8 cellular contexts compared by ENCODE assay signal in the genomic region with DNA sequence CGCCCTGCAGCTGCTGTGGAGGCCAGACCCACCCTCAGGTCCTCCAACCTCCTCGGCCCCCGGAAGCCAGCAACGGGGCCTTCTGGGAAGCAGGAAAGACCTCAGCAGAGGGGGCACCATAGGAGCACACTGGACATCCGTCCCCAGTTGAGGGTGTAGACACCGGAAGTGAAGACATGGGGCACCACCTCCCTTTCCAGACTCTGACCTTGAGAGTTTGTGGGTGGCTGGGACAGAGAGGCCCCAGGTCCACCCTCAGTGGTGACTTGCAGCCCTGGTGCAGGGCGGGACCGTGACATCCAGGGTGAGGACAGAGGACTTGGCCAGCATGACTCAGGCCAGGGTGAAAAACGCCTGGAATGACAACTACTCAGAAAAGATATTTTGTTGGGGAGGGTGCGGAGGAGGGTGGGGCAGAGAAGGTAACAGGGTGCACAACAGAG. TPM values are rescaled to one million over a fixed set of nuclear protein-coding genes. Genes with fewer than 3 reads are reported as not detected.
DNase-seq lines count a peak whose midpoint lies in the region; ATAC-seq and TF ChIP-seq lines count a peak whose summit lies in the region.

No MANE protein-coding gene starts in this region.

- no peaks in the 10 kb centered on the region for H4K20me1 ChIP-seq in HCT116 (ENCODE audit: insufficient read depth)

- H3K4me1 Mint-ChIP-seq in activated CD8-positive, alpha-beta T cell treated with anti-CD3 and anti-CD28 coated beads for 36 hours (ENCODE audit: low read depth): peaks cover 25% of the 10 kb centered on the region

- no peak for TF ChIP-seq POLR2A in HCT116 (IDR thresholded peaks at IDR 0.05; ENCODE audit: borderline replicate concordance, extremely low read depth, insufficient read depth, insufficient read length)

- peaks cover 23% of the 10 kb centered on the region; the same call in 1 of the 2 replicates for H3K79me2 ChIP-seq in HCT116 (ENCODE audit: insufficient read depth, low read length)

- CTCF ChIA-PET in HCT116 (lab: Charles Lee): interaction anchor here (1.0 to 1.3 kb wide), 4 partner anchors 8 to 88 kb away, joined by 3 to 9 read pairs (median 4); no protein-coding TSS in a partner anchor
- CTCF ChIA-PET in activated CD8-positive, alpha-beta T cell treated with anti-CD3 and anti-CD28 coated beads for 36 hours (lab: Charles Lee): interaction anchor here (1.0 kb wide), 2 partner anchors 13 to 18 kb away, joined by 3 to 5 read pairs; no protein-coding TSS in a partner anchor

- no TSS peak for BruUV-seq in HCT116 (replicated peaks; lab: Mats Ljungman, UMichigan)

- TF ChIP-seq CTCF in HCT116 (IDR thresholded peaks at IDR 0.05 in 2 of 3, conservative IDR thresholded peaks at IDR 0.05 in 1 of 3; ENCODE audit: borderline replicate concordance in 1 of 3, insufficient read depth in 1 of 3, low read depth in 2 of 3, low read length in 2 of 3): no peak
- no peak for TF ChIP-seq CTCF in activated CD8-positive, alpha-beta T cell treated with anti-CD3 and anti-CD28 coated beads for 36 hours (IDR thresholded peaks at IDR 0.05)

- no peaks in the 10 kb centered on the region for H3K9me3 ChIP-seq in HCT116 (ENCODE audit: control insufficient read depth in 1 of 2, insufficient read depth in 1 of 2, low read depth in 1 of 2, low read length in 2 of 2)

- POLR2A ChIA-PET in HCT116 (lab: Charles Lee): interaction anchor here (1.3 kb wide), 1 partner anchor 40 kb away, joined by 5 read pairs; no protein-coding TSS in a partner anchor
- POLR2A ChIA-PET in activated CD8-positive, alpha-beta T cell treated with anti-CD3 and anti-CD28 coated beads for 36 hours (lab: Charles Lee): no interaction called here

- no peaks in the 10 kb centered on the region for H3K9me2 ChIP-seq in HCT116 (ENCODE audit: insufficient read depth)

- H3K4me3 ChIP-seq in HCT116 (replicated peaks in 1 of 2; ENCODE audit: low read depth in 1 of 2, low read length in 2 of 2): peak overlapping the region; percentile 41 to 54
- H3K4me3 ChIP-seq in rectal smooth muscle tissue (ENCODE audit: low read length): no peak overlapping the region

- TF ChIP-seq RAD21 in HCT116 (IDR thresholded peaks at IDR 0.05; ENCODE audit: low read depth): no peak

- intact Hi-C loops in HCT116 (cut with micrococcal nuclease) (no loop called here), cardiac septum (cut with DNase I) (loop anchor here (5.0 kb wide), 1 partner anchor 49 kb away; no protein-coding TSS in a partner anchor)
- intact Hi-C loops in activated CD8-positive, alpha-beta T cell treated with anti-CD3 and anti-CD28 coated beads for 36 hours (cut with micrococcal nuclease): no loop called here

- peak overlapping the region; percentile 97 for H3K4me2 ChIP-seq in HCT116 (ENCODE audit: low read length)

- no peaks in the 10 kb centered on the region for H3K27me3 ChIP-seq in HCT116 (ENCODE audit: insufficient read depth, low read length)
- H3K27me3 ChIP-seq in rectal smooth muscle tissue (ENCODE audit: control insufficient read depth, insufficient read depth, low read length): no peaks in the 10 kb centered on the region

- H3K36me3 ChIP-seq in HCT116 (ENCODE audit: control insufficient read depth in 1 of 2, insufficient read depth in 2 of 2, low read length in 2 of 2): no peaks in the 10 kb centered on the region
- no peaks in the 10 kb centered on the region for H3K36me3 ChIP-seq in rectal smooth muscle tissue (ENCODE audit: control insufficient read depth, insufficient read depth, low read length)

- no peaks in the 10 kb centered on the region for H3K9me3 Mint-ChIP-seq in activated CD8-positive, alpha-beta T cell treated with anti-CD3 and anti-CD28 coated beads for 36 hours

- no peaks in the 10 kb centered on the region for H3K36me3 Mint-ChIP-seq in activated CD8-positive, alpha-beta T cell treated with anti-CD3 and anti-CD28 coated beads for 36 hours (ENCODE audit: low read depth)

- H3K4me3 Mint-ChIP-seq in activated CD8-positive, alpha-beta T cell treated with anti-CD3 and anti-CD28 coated beads for 36 hours: peak overlapping the region; percentile 33

- H3K27ac Mint-ChIP-seq in activated CD8-positive, alpha-beta T cell treated with anti-CD3 and anti-CD28 coated beads for 36 hours: peak overlapping the region; percentile 80

- H3K27me3 Mint-ChIP-seq in activated CD8-positive, alpha-beta T cell treated with anti-CD3 and anti-CD28 coated beads for 36 hours: peaks cover 2% of the 10 kb centered on the region

- H3K9ac ChIP-seq in HCT116 (ENCODE audit: low read length) (peak overlapping the region; percentile 82), rectal smooth muscle tissue (ENCODE audit: low read length) (no peak overlapping the region)

- peak; percentile 71 for DNase-seq in HCT116 (ENCODE audit: low read depth, low spot score)
- peak; percentile 20 for DNase-seq in activated CD8-positive, alpha-beta T cell treated with anti-CD3 and anti-CD28 coated beads for 36 hours
- peak; percentile 91 for DNase-seq in cardiac septum (ENCODE audit: low spot score)
- no peak for DNase-seq in NCI-H446 treated with DMSO at 0.1 percent for 48 hours (lab: John Stamatoyannopoulos, UW)

- H3K27ac ChIP-seq in HCT116 (ENCODE audit: low read depth, low read length) (peak overlapping the region; percentile 95), rectal smooth muscle tissue (ENCODE audit: low read depth, low read length) (peak overlapping the region; percentile 66)

- RAD21 ChIA-PET in HCT116 (lab: Charles Lee; ENCODE audit: low non-redundant PET in 1 of 2, low total read pairs in 2 of 2, uncharacterized antibody in 2 of 2, unreplicated experiment in 2 of 2): interaction anchor here (0.6 to 1.2 kb wide), 2 partner anchors 15 to 88 kb away, joined by 3 read pairs; no protein-coding TSS in a partner anchor

- peaks cover 48 to 82% of the 10 kb centered on the region in 2 experiments for H3K4me1 ChIP-seq in HCT116 (ENCODE audit: control insufficient read depth in 1 of 2, insufficient read depth in 2 of 2, low read length in 2 of 2)
- H3K4me1 ChIP-seq in rectal smooth muscle tissue (ENCODE audit: control insufficient read depth, insufficient read depth, low read length): peaks cover 43% of the 10 kb centered on the region

- H2AFZ ChIP-seq in HCT116 (ENCODE audit: low read depth, low read length, poor library complexity, severe bottlenecking): no peak overlapping the region

- ATAC-seq in HCT116 (peak; percentile 70), GM21619 (IDR thresholded peaks at IDR 0.05; ENCODE audit: unreplicated experiment) (no peak), GM21526 (IDR thresholded peaks at IDR 0.05; ENCODE audit: low FRiP score, unreplicated experiment) (no peak), HG02852 (IDR thresholded peaks at IDR 0.05; ENCODE audit: unreplicated experiment) (no peak)
- ATAC-seq in activated CD8-positive, alpha-beta T cell treated with anti-CD3 and anti-CD28 coated beads for 36 hours: peak; percentile 14

TF ChIP-seq in HCT116, 20 proteins besides CTCF, POLR2A, EP300 and RAD21 (continues in another document):
- TF ChIP-seq SP1 (IDR thresholded peaks at IDR 0.05; ENCODE audit: low read depth): peak; percentile 75
- TF ChIP-seq, protein P1, sequence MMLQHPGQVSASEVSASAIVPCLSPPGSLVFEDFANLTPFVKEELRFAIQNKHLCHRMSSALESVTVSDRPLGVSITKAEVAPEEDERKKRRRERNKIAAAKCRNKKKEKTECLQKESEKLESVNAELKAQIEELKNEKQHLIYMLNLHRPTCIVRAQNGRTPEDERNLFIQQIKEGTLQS (IDR thresholded peaks at IDR 0.05): no peak
- TF ChIP-seq EGR1 (IDR thresholded peaks at IDR 0.05; ENCODE audit: low read depth): no peak
- TF ChIP-seq CBX3 (IDR thresholded peaks at IDR 0.05; ENCODE audit: low read depth): no peak
- no peak for TF ChIP-seq EZH2 (IDR thresholded peaks at IDR 0.05)
- TF ChIP-seq JUND (IDR thresholded peaks at IDR 0.05): peak; percentile 69; the same call in 1 of the 2 replicates
- TF ChIP-seq, protein P2, sequence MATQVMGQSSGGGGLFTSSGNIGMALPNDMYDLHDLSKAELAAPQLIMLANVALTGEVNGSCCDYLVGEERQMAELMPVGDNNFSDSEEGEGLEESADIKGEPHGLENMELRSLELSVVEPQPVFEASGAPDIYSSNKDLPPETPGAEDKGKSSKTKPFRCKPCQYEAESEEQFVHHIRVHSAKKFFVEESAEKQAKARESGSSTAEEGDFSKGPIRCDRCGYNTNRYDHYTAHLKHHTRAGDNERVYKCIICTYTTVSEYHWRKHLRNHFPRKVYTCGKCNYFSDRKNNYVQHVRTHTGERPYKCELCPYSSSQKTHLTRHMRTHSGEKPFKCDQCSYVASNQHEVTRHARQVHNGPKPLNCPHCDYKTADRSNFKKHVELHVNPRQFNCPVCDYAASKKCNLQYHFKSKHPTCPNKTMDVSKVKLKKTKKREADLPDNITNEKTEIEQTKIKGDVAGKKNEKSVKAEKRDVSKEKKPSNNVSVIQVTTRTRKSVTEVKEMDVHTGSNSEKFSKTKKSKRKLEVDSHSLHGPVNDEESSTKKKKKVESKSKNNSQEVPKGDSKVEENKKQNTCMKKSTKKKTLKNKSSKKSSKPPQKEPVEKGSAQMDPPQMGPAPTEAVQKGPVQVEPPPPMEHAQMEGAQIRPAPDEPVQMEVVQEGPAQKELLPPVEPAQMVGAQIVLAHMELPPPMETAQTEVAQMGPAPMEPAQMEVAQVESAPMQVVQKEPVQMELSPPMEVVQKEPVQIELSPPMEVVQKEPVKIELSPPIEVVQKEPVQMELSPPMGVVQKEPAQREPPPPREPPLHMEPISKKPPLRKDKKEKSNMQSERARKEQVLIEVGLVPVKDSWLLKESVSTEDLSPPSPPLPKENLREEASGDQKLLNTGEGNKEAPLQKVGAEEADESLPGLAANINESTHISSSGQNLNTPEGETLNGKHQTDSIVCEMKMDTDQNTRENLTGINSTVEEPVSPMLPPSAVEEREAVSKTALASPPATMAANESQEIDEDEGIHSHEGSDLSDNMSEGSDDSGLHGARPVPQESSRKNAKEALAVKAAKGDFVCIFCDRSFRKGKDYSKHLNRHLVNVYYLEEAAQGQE (IDR thresholded peaks at IDR 0.05; ENCODE audit: low read depth): no peak
- TF ChIP-seq ZNF274 (IDR thresholded peaks at IDR 0.05; ENCODE audit: low read depth, low read length): no peak
- no peak; the same call in 1 of the 2 replicates for TF ChIP-seq SIN3A (IDR thresholded peaks at IDR 0.05; ENCODE audit: low read depth)
- no peak for TF ChIP-seq EZH2phosphoT487 (IDR thresholded peaks at IDR 0.05; ENCODE audit: borderline replicate concordance)

RNA-seq across cellular contexts. Expression of a gene that starts 19.9 kb away (rescaled TPM):
- total RNA-seq in HCT116 (2021; ENCODE audit: unreplicated experiment): 1.9 TPM
- 0.13 and 0.22 TPM in 2 replicates for polyA plus RNA-seq in HCT116 (2012)
- total RNA-seq in activated CD8-positive, alpha-beta T cell treated with anti-CD3 and anti-CD28 coated beads for 36 hours: under 1 TPM in 1 of 2 experiments, not detected in 1; 0.18 TPM
- 1.6 TPM for total RNA-seq in cardiac septum

RNA-seq across cellular contexts. Expression of a gene that starts 42.1 kb away (rescaled TPM):
- total RNA-seq in HCT116 (2021; ENCODE audit: unreplicated experiment): 64.8 TPM
- 42.7 and 52.9 TPM in 2 replicates for polyA plus RNA-seq in HCT116 (2012)
- 1 to 10 TPM; 2.4 to 2.5 TPM for total RNA-seq in activated CD8-positive, alpha-beta T cell treated with anti-CD3 and anti-CD28 coated beads for 36 hours
- total RNA-seq in cardiac septum: 95.5 TPM

RNA-seq across cellular contexts. Expression of a gene that starts 42.5 kb away (rescaled TPM):
- total RNA-seq in HCT116 (2021; ENCODE audit: unreplicated experiment) (104 TPM), cardiac septum (19.5 TPM)
- polyA plus RNA-seq in HCT116 (2012): 61.4 and 63.6 TPM in 2 replicates
- total RNA-seq in activated CD8-positive, alpha-beta T cell treated with anti-CD3 and anti-CD28 coated beads for 36 hours: 10 to 100 TPM; 86.3 to 93.2 TPM

Comparison
In these comparisons a context has a peak if more than half of its experiments do, and no peak if none do; other contexts are left out.
1. ATAC-seq: peak in HCT116 (single experiment) and activated CD8-positive, alpha-beta T cell treated with anti-CD3 and anti-CD28 coated beads for 36 hours (single experiment); none in GM21619 (single experiment), GM21526 (single experiment) and HG02852 (single experiment).
2. RNA of a gene that starts 42.1 kb away (total RNA-seq): 95.5 TPM in cardiac septum (single experiment) and 64.8 TPM in HCT116 (single experiment); 2.4 to 2.5 TPM in activated CD8-positive, alpha-beta T cell treated with anti-CD3 and anti-CD28 coated beads for 36 hours; every median in the first group is over 10 times any median in the second.